Comparison of ENCODE assay signal across 11 cellular contexts in the genomic region with DNA sequence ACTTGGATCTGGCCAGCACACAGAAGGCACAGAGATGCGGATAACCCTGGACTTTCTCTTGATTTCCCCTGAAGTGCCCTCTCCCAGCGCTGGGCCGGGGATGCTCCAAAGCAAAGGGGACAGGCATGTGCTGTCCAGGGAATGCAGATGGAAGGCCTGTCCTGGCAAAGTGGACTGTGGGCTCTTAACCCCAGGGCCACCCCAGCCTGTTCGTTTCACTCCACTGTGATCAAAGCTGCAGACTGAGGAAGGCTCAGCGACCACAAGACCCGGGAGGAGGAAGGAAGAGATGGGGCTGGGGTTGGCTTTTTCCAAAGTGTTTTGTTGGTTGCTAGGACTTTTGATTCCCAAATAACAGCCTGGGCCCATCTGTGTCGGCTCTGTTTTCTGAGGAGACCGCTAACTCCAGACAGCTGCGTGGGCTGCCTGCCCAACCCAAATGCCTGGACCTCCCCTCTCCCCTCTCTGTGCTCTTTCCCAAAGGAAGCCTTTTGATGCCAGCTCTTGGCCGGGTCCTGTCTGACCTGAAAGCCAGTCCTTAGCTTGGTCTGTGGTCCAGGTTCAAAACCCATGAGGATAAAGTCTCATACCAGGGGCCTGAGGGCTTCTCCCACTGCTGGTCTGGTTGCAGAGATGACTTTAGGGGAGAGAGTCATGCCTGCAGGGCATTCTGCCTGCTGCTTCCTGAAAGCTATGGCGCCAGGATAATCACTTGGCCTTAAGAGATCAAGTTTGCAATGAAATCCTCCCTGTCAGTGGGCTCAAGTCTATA.
DNase-seq lines count a peak whose midpoint lies in the region; ATAC-seq and TF ChIP-seq lines count a peak whose summit lies in the region.
"Had no signal": no experiment of that assay in that cellular context is flagged by ENCODE, and none has a peak within 500 bp of the region (broad histone marks: within the 10 kb centered on the region; RNA-seq: fewer than 3 reads in every experiment).

No MANE protein-coding gene starts in this region.

- H3K27me3 ChIP-seq in Peyer's patch (no peaks in the 10 kb centered on the region), fibroblast of lung (ENCODE audit: control insufficient read depth, insufficient read depth, low read length) (no peaks in the 10 kb centered on the region), muscle layer of colon (ENCODE audit: control insufficient read depth in 1 of 2, insufficient read depth in 2 of 2, low read length in 2 of 2) (no peaks in the 10 kb centered on the region), upper lobe of right lung (no peaks in the 10 kb centered on the region), PC-9 (ENCODE audit: insufficient read depth, low read depth) (no peaks in the 10 kb centered on the region)

- H4K20me1 ChIP-seq in fibroblast of lung (ENCODE audit: control insufficient read depth, extremely low read depth, insufficient read depth, low read length) (no peaks in the 10 kb centered on the region), PC-9 (ENCODE audit: insufficient read depth) (no peaks in the 10 kb centered on the region)

- peak; percentile 38 for ATAC-seq in upper lobe of right lung
- no peak for ATAC-seq in GM19397 (IDR thresholded peaks at IDR 0.05; ENCODE audit: unreplicated experiment)
- ATAC-seq in GM21619 (IDR thresholded peaks at IDR 0.05; ENCODE audit: unreplicated experiment) = no peak

- H3K9ac ChIP-seq in fibroblast of lung (ENCODE audit: insufficient read depth, low read length) (no peak overlapping the region), muscle layer of colon (ENCODE audit: low read length) (no peak overlapping the region)

- no peak for TF ChIP-seq POLR2A in Peyer's patch (IDR thresholded peaks at IDR 0.05)

- intact Hi-C loops in upper lobe of right lung (cut with DNase I) = no loop called here
- intact Hi-C loops in PC-9 (cut with micrococcal nuclease; ENCODE audit: unreplicated experiment) = no loop called here

- H3K9me3 ChIP-seq in Peyer's patch (no peaks in the 10 kb centered on the region), fibroblast of lung (ENCODE audit: control insufficient read depth, insufficient read depth, low read depth, low read length) (no peaks in the 10 kb centered on the region), muscle layer of colon (ENCODE audit: low read length) (no peaks in the 10 kb centered on the region), upper lobe of right lung (no peaks in the 10 kb centered on the region), PC-9 (ENCODE audit: insufficient read depth, low read depth) (no peaks in the 10 kb centered on the region)

- CTCF ChIA-PET in PC-9 (lab: Charles Lee) = no interaction called here

- peaks cover 0 to 49% (median 0%) of the 10 kb centered on the region in 3 donors for H3K36me3 ChIP-seq in Peyer's patch
- H3K36me3 ChIP-seq in fibroblast of lung (ENCODE audit: control insufficient read depth, insufficient read depth, low read length) = no peaks in the 10 kb centered on the region
- peaks cover 9% of the 10 kb centered on the region for H3K36me3 ChIP-seq in muscle layer of colon (ENCODE audit: insufficient read depth, low read length)
- H3K36me3 ChIP-seq in upper lobe of right lung = peaks cover 82% of the 10 kb centered on the region
- no peaks in the 10 kb centered on the region for H3K36me3 ChIP-seq in PC-9 (ENCODE audit: low read depth)

- no peak overlapping the region for H2AFZ ChIP-seq in fibroblast of lung (ENCODE audit: low read length)
- H2AFZ ChIP-seq in PC-9 = no peak overlapping the region

- no peaks in the 10 kb centered on the region for H3K9me2 ChIP-seq in PC-9 (ENCODE audit: insufficient read depth)

- POLR2A ChIA-PET in PC-9 (lab: Charles Lee; ENCODE audit: unreplicated experiment) = no interaction called here

- no peaks in the 10 kb centered on the region for H3F3A ChIP-seq in PC-9 (ENCODE audit: insufficient read depth, low read depth)

- H3K4me3 ChIP-seq in Peyer's patch (no peak overlapping the region), fibroblast of lung (replicated peaks in 1 of 4; ENCODE audit: control extremely low read depth in 1 of 4, insufficient read depth in 1 of 4, low read depth in 3 of 4, low read length in 4 of 4) (peak overlapping the region in 1 of 4 experiments; percentile 34), muscle layer of colon (ENCODE audit: low read depth in 1 of 2, low read length in 2 of 2) (no peak overlapping the region), upper lobe of right lung (no peak overlapping the region), PC-9 (no peak overlapping the region)

- no peaks in the 10 kb centered on the region for H3K79me2 ChIP-seq in fibroblast of lung (ENCODE audit: control insufficient read depth, insufficient read depth, low read length)
- H3K79me2 ChIP-seq in PC-9 (ENCODE audit: low read depth) = no peaks in the 10 kb centered on the region

- TF ChIP-seq CTCF in Peyer's patch (IDR thresholded peaks at IDR 0.05) = no peak
- no peak for TF ChIP-seq CTCF in fibroblast of lung (conservative IDR thresholded peaks at IDR 0.05 in 1 of 2, IDR thresholded peaks at IDR 0.05 in 1 of 2; ENCODE audit: low read depth in 1 of 2, low read length in 2 of 2)
- TF ChIP-seq CTCF in upper lobe of right lung (IDR thresholded peaks at IDR 0.05) = no peak
- TF ChIP-seq CTCF in PC-9 (conservative IDR thresholded peaks at IDR 0.05) = no peak

- BruUV-seq in PC-9 (replicated peaks; lab: Mats Ljungman, UMichigan) = no TSS peak

- peak overlapping the region; percentile 77 for H3K4me2 ChIP-seq in fibroblast of lung (ENCODE audit: extremely low read depth, insufficient read depth, low read length)
- H3K4me2 ChIP-seq in PC-9 = no peak overlapping the region

- H3K4me1 ChIP-seq in Peyer's patch (peaks cover 0 to 23% (median 1%) of the 10 kb centered on the region in 4 donors), fibroblast of lung (ENCODE audit: control insufficient read depth, extremely low read depth, insufficient read depth, low read length) (peaks cover 4% of the 10 kb centered on the region), muscle layer of colon (ENCODE audit: insufficient read depth, low read length) (peaks cover 31% of the 10 kb centered on the region), upper lobe of right lung (peaks cover 11% of the 10 kb centered on the region), PC-9 (replicated peaks; ENCODE audit: insufficient read depth) (no peaks in the 10 kb centered on the region)

- H3K27ac ChIP-seq in Peyer's patch (peak overlapping the region; percentile 31 to 74 (median 60)), fibroblast of lung (ENCODE audit: insufficient read depth, low read length) (peak overlapping the region; percentile 66), muscle layer of colon (ENCODE audit: low read depth, low read length) (peak overlapping the region; percentile 66), upper lobe of right lung (peak overlapping the region; percentile 81), PC-9 (no peak overlapping the region)
- H3K27ac ChIP-seq: epithelial cell of prostate had no signal

- DNase-seq in Peyer's patch (no peak), fibroblast of lung (ENCODE audit: low read depth in 2 of 2) (peak; percentile 68 to 75), upper lobe of right lung (no peak), PC-9 (no peak)
- DNase-seq: activated CD4-positive, alpha-beta T cell treated with anti-CD3 and anti-CD28 coated beads, Interleukin-2, amount 10 ng/mL, durations not matched to agents 24 days and 14 days; activated naive CD4-positive, alpha-beta T cell treated with anti-CD3 and anti-CD28 coated beads, Interleukin-2, amount 10 ng/mL, durations not matched to agents 7 days and 5 days; NCI-H2171 treated with DMSO at 0.1 percent for 48 hours had no signal

Comparison
In these comparisons a context has a peak if more than half of its experiments do, and no peak if none do; other contexts are left out.
1. DNase-seq: peak in fibroblast of lung (2 of 2); none in Peyer's patch (0 of 3), upper lobe of right lung (single experiment) and PC-9 (0 of 2).